Comparison of ENCODE assay signal across 38 cellular contexts in genomic region chr6:29858006-29858405, GRCh38. TPM values are rescaled to one million over a fixed set of nuclear protein-coding genes. Genes with fewer than 3 reads are reported as not detected.
"Had no signal": no experiment of that assay in that cellular context is flagged by ENCODE, and none has a peak within 500 bp of the region (broad histone marks: within the 10 kb centered on the region; RNA-seq: fewer than 3 reads in every experiment).

No MANE protein-coding gene starts in this region.

- H3K4me3 ChIP-seq: MG63 had no signal

- H3K36me3 ChIP-seq: MG63 had no signal

- DNase-seq: Karpas-422, Kasumi-1, MG63, MM.1S, MV-4-11, NCI-H1048, NCI-H1092, NCI-H1092 treated with DMSO at 0.1 percent for 48 hours, NCI-H1105, NCI-H1105 treated with DMSO at 0.1 percent for 48 hours, NCI-H1417, NCI-H1417 treated with DMSO at 0.1 percent for 48 hours, NCI-H1436, NCI-H1436 treated with DMSO at 0.1 percent for 48 hours, NCI-H146, NCI-H1694, NCI-H1694 treated with DMSO at 0.1 percent for 48 hours, NCI-H187, NCI-H187 treated with DMSO at 0.1 percent for 48 hours, NCI-H1930, NCI-H2029, NCI-H2029 treated with DMSO at 0.1 percent for 48 hours, NCI-H2081, NCI-H2081 treated with DMSO at 0.1 percent for 48 hours, NCI-H2107, NCI-H2171, NCI-H2171 treated with DMSO at 0.1 percent for 48 hours, NCI-H2227 treated with DMSO at 0.1 percent for 48 hours, NCI-H226, NCI-H345, NCI-H446, NCI-H446 treated with DMSO at 0.1 percent for 48 hours, NCI-H510A had no signal

- H3K4me2 ChIP-seq: KMS-11 had no signal

- H3K27ac ChIP-seq: KMS-11 had no signal

- H3K9ac ChIP-seq: KMS-11 had no signal

- H3K9me3 ChIP-seq: MG63 had no signal

- H3K27me3 ChIP-seq: MG63 had no signal

RNA-seq across cellular contexts. Expression of gene HLA-G, which starts 30.4 kb away (rescaled TPM):
- total RNA-seq: LHCN-M2, M059J, MCF 10A, NCI-H460 had no signal
